Comparison of ENCODE assay signal across 40 cellular contexts in the genomic region with DNA sequence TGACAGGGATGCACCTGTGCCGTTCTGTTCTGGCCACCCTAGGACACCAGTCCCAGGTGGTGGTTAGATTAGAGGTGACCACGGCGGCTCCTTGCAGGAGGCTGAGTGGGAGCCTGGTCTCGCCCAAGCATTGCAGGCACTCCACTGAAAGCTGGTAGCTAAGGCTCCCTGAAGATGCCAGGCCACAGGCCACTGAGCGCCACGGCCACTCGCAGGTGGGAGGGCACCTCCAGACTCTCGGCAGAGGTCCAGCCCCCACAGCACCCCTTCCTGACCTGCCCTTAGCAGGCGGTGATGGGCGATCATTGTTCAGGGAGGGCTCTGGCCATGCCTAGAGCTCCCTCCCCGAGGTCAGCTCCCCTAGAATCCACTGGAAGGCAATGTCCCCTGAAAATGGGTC.
"Had no signal": no experiment of that assay in that cellular context is flagged by ENCODE, and none has a peak within 500 bp of the region (broad histone marks: within the 10 kb centered on the region; RNA-seq: fewer than 3 reads in every experiment).

No MANE protein-coding gene starts in this region.

- H3K27ac Mint-ChIP-seq: activated naive CD4-positive, alpha-beta T cell treated with anti-CD3 and anti-CD28 coated beads for 36 hours; activated naive CD4-positive, alpha-beta T cell treated with anti-CD3 and anti-CD28 coated beads, Interleukin-2, amount 10 ng/mL, durations not matched to agents 7 days and 5 days; activated naive CD4-positive, alpha-beta T cell treated with anti-CD3 and anti-CD28 coated beads, Interleukin-2, amount 50 U/mL, for 24 hours; activated naive CD4-positive, alpha-beta T cell treated with anti-CD3 and anti-CD28 coated beads, Interleukin-2, amount 50 U/mL, for 72 hours; activated naive CD8-positive, alpha-beta T cell; activated naive CD8-positive, alpha-beta T cell treated with anti-CD3 and anti-CD28 coated beads for 36 hours; activated naive CD8-positive, alpha-beta T cell treated with anti-CD3 and anti-CD28 coated beads, Interleukin-2, amount 10 ng/mL, durations not matched to agents 7 days and 5 days; activated naive CD8-positive, alpha-beta T cell treated with anti-CD3 and anti-CD28 coated beads, Interleukin-2, amount 50 U/mL, for 24 hours; activated T-cell treated with anti-CD3 and anti-CD28 coated beads, Interleukin-2, amount 50 U/mL, for 24 hours; activated T-cell treated with anti-CD3 and anti-CD28 coated beads, Interleukin-2, amount 50 U/mL, for 72 hours; activated T-helper 1 cell treated with anti-CD3 and anti-CD28 coated beads, Interleukin-12 subunit alpha, Interleukin-12 subunit beta, Interleukin-2, Interleukin-4 antibody, amounts not matched to agents 30 ng/mL and 10 ng/mL and 1 ng/mL, durations not matched to agents 14 hours and 24 hours and 36 hours; activated T-helper 17 cell treated with anti-CD3 and anti-CD28 coated beads, Interleukin-2, amount 50 U/mL, for 72 hours; activated T-helper 2 cell treated with anti-CD3 and anti-CD28 coated beads, Interferon-gamma antibody, Interleukin-2, Interleukin-4, amounts not matched to agents 10 μg/mL and 5 μg/mL and 100 μg/mL, durations not matched to agents 14 hours and 24 hours and 36 hours had no signal

- H3K4me1 Mint-ChIP-seq: activated naive CD4-positive, alpha-beta T cell treated with anti-CD3 and anti-CD28 coated beads, Interleukin-2, amount 10 ng/mL, durations not matched to agents 7 days and 5 days; activated naive CD4-positive, alpha-beta T cell treated with anti-CD3 and anti-CD28 coated beads, Interleukin-2, amount 50 U/mL, for 24 hours; activated naive CD8-positive, alpha-beta T cell treated with anti-CD3 and anti-CD28 coated beads for 36 hours; activated naive CD8-positive, alpha-beta T cell treated with anti-CD3 and anti-CD28 coated beads, Interleukin-2, amount 10 ng/mL, durations not matched to agents 7 days and 5 days; activated naive CD8-positive, alpha-beta T cell treated with anti-CD3 and anti-CD28 coated beads, Interleukin-2, amount 50 U/mL, for 24 hours; activated T-helper 17 cell treated with anti-CD3 and anti-CD28 coated beads, Interleukin-2, amount 50 U/mL, for 72 hours; central memory CD8-positive, alpha-beta T cell had no signal

- H3K27me3 Mint-ChIP-seq: activated naive CD4-positive, alpha-beta T cell treated with anti-CD3 and anti-CD28 coated beads, Interleukin-2, amount 10 ng/mL, durations not matched to agents 7 days and 5 days; activated naive CD4-positive, alpha-beta T cell treated with anti-CD3 and anti-CD28 coated beads, Interleukin-2, amount 50 U/mL, for 24 hours; activated naive CD8-positive, alpha-beta T cell; activated naive CD8-positive, alpha-beta T cell treated with anti-CD3 and anti-CD28 coated beads for 36 hours; activated naive CD8-positive, alpha-beta T cell treated with anti-CD3 and anti-CD28 coated beads, Interleukin-2, amount 10 ng/mL, durations not matched to agents 7 days and 5 days; activated naive CD8-positive, alpha-beta T cell treated with anti-CD3 and anti-CD28 coated beads, Interleukin-2, amount 50 U/mL, for 24 hours; activated T-cell treated with anti-CD3 and anti-CD28 coated beads, Interleukin-2, amount 50 U/mL, for 24 hours; central memory CD8-positive, alpha-beta T cell had no signal

- H3K4me3 Mint-ChIP-seq: activated naive CD4-positive, alpha-beta T cell treated with anti-CD3 and anti-CD28 coated beads for 36 hours; activated naive CD4-positive, alpha-beta T cell treated with anti-CD3 and anti-CD28 coated beads, Interleukin-2, amount 10 ng/mL, durations not matched to agents 7 days and 5 days; activated naive CD4-positive, alpha-beta T cell treated with anti-CD3 and anti-CD28 coated beads, Interleukin-2, amount 50 U/mL, for 24 hours; activated naive CD8-positive, alpha-beta T cell; activated naive CD8-positive, alpha-beta T cell treated with anti-CD3 and anti-CD28 coated beads for 36 hours; activated naive CD8-positive, alpha-beta T cell treated with anti-CD3 and anti-CD28 coated beads, Interleukin-2, amount 10 ng/mL, durations not matched to agents 7 days and 5 days; activated naive CD8-positive, alpha-beta T cell treated with anti-CD3 and anti-CD28 coated beads, Interleukin-2, amount 50 U/mL, for 24 hours; activated T-cell treated with anti-CD3 and anti-CD28 coated beads, Interleukin-2, amount 50 U/mL, for 24 hours; activated T-cell treated with anti-CD3 and anti-CD28 coated beads, Interleukin-2, amount 50 U/mL, for 4 hours; activated T-cell treated with anti-CD3 and anti-CD28 coated beads, Interleukin-2, amount 50 U/mL, for 72 hours; activated T-helper 1 cell treated with anti-CD3 and anti-CD28 coated beads, Interleukin-12 subunit alpha, Interleukin-12 subunit beta, Interleukin-2, Interleukin-4 antibody, amounts not matched to agents 30 ng/mL and 10 ng/mL and 1 ng/mL, durations not matched to agents 14 hours and 24 hours and 36 hours; activated T-helper 17 cell treated with anti-CD3 and anti-CD28 coated beads, Interleukin-2, amount 50 U/mL, for 72 hours; central memory CD8-positive, alpha-beta T cell had no signal

- H3K36me3 ChIP-seq: adrenal gland, ascending aorta, brain microvascular endothelial cell, breast epithelium, cardiac muscle cell had no signal

- H3K27ac ChIP-seq: adrenal gland, ascending aorta, body of pancreas, brain microvascular endothelial cell, breast epithelium, cardiac muscle cell had no signal

- ATAC-seq: activated naive CD4-positive, alpha-beta T cell treated with anti-CD3 and anti-CD28 coated beads, Interleukin-2, amount 50 U/mL, for 72 hours; activated naive CD8-positive, alpha-beta T cell treated with anti-CD3 and anti-CD28 coated beads, Interleukin-2, amount 50 U/mL, for 24 hours; activated T-cell treated with anti-CD3 and anti-CD28 coated beads, Interleukin-2, amount 50 U/mL, for 4 hours; activated T-cell treated with anti-CD3 and anti-CD28 coated beads, Interleukin-2, amount 50 U/mL, for 72 hours; activated T-helper 17 cell treated with anti-CD3 and anti-CD28 coated beads, Interleukin-2, amount 50 U/mL, for 72 hours; body of pancreas had no signal

- H3K9me3 ChIP-seq: adrenal gland, ascending aorta, body of pancreas, breast epithelium had no signal

- H3K4me1 ChIP-seq: adrenal gland, ascending aorta, body of pancreas, breast epithelium had no signal

- DNase-seq: activated effector memory CD4-positive, alpha-beta T cell treated with anti-CD3 and anti-CD28 coated beads, Interleukin-2, amount 50 U/mL, for 16 hours; activated effector memory CD4-positive, alpha-beta T cell treated with Interleukin-2 at 50 U/mL for 16 hours; activated gamma-delta T cell; activated gamma-delta T cell treated with Interleukin-2 at 50 U/mL for 16 hours; activated naive CD4-positive, alpha-beta T cell; activated naive CD4-positive, alpha-beta T cell treated with anti-CD3 and anti-CD28 coated beads for 36 hours; activated naive CD4-positive, alpha-beta T cell treated with anti-CD3 and anti-CD28 coated beads, Interleukin-2, amount 10 ng/mL, durations not matched to agents 7 days and 5 days; activated naive CD4-positive, alpha-beta T cell treated with anti-CD3 and anti-CD28 coated beads, Interleukin-2, amount 50 U/mL, for 16 hours; activated naive CD4-positive, alpha-beta T cell treated with Interleukin-2 at 50 U/mL for 16 hours; activated naive CD8-positive, alpha-beta T cell treated with anti-CD3 and anti-CD28 coated beads for 36 hours; activated naive CD8-positive, alpha-beta T cell treated with anti-CD3 and anti-CD28 coated beads, Interleukin-2, amount 10 ng/mL, durations not matched to agents 7 days and 5 days; activated naive CD8-positive, alpha-beta T cell treated with anti-CD3 and anti-CD28 coated beads, Interleukin-2, amount 50 U/mL, for 24 hours; activated T-cell treated with anti-CD3 and anti-CD28 coated beads, Interleukin-2, amount 50 U/mL, for 1 hour; activated T-cell treated with anti-CD3 and anti-CD28 coated beads, Interleukin-2, amount 50 U/mL, for 24 hours; activated T-cell treated with anti-CD3 and anti-CD28 coated beads, Interleukin-2, amount 50 U/mL, for 4 hours; activated T-cell treated with anti-CD3 and anti-CD28 coated beads, Interleukin-2, amount 50 U/mL, for 48 hours; activated T-cell treated with anti-CD3 and anti-CD28 coated beads, Interleukin-2, amount 50 U/mL, for 72 hours; adrenal gland; amniotic stem cell; amygdala; anterior cingulate cortex; aorta; body of pancreas; brain microvascular endothelial cell; caudate nucleus; central memory CD4-positive, alpha-beta T cell; cerebellar nuclear complex had no signal

- H3K27me3 ChIP-seq: adrenal gland, ascending aorta, body of pancreas, brain microvascular endothelial cell, cardiac muscle cell had no signal

- H3K4me3 ChIP-seq: adrenal gland, ascending aorta, body of pancreas, breast epithelium, cardiac muscle cell had no signal

- H3K36me3 Mint-ChIP-seq: activated naive CD4-positive, alpha-beta T cell treated with anti-CD3 and anti-CD28 coated beads, Interleukin-2, amount 10 ng/mL, durations not matched to agents 7 days and 5 days; activated naive CD4-positive, alpha-beta T cell treated with anti-CD3 and anti-CD28 coated beads, Interleukin-2, amount 50 U/mL, for 24 hours; activated naive CD4-positive, alpha-beta T cell treated with anti-CD3 and anti-CD28 coated beads, Interleukin-2, amount 50 U/mL, for 72 hours; activated naive CD8-positive, alpha-beta T cell; activated naive CD8-positive, alpha-beta T cell treated with anti-CD3 and anti-CD28 coated beads for 36 hours; activated naive CD8-positive, alpha-beta T cell treated with anti-CD3 and anti-CD28 coated beads, Interleukin-2, amount 10 ng/mL, durations not matched to agents 7 days and 5 days; brain had no signal

- FAIRE-seq: astrocyte, bronchial epithelial cell had no signal

- H3K9me3 Mint-ChIP-seq: activated naive CD4-positive, alpha-beta T cell treated with anti-CD3 and anti-CD28 coated beads for 36 hours; activated naive CD4-positive, alpha-beta T cell treated with anti-CD3 and anti-CD28 coated beads, Interleukin-2, amount 10 ng/mL, durations not matched to agents 7 days and 5 days; activated naive CD4-positive, alpha-beta T cell treated with anti-CD3 and anti-CD28 coated beads, Interleukin-2, amount 50 U/mL, for 24 hours; activated naive CD4-positive, alpha-beta T cell treated with anti-CD3 and anti-CD28 coated beads, Interleukin-2, amount 50 U/mL, for 72 hours; activated naive CD8-positive, alpha-beta T cell treated with anti-CD3 and anti-CD28 coated beads for 36 hours; activated naive CD8-positive, alpha-beta T cell treated with anti-CD3 and anti-CD28 coated beads, Interleukin-2, amount 10 ng/mL, durations not matched to agents 7 days and 5 days; activated naive CD8-positive, alpha-beta T cell treated with anti-CD3 and anti-CD28 coated beads, Interleukin-2, amount 50 U/mL, for 24 hours; activated T-cell treated with anti-CD3 and anti-CD28 coated beads, Interleukin-2, amount 50 U/mL, for 24 hours; activated T-cell treated with anti-CD3 and anti-CD28 coated beads, Interleukin-2, amount 50 U/mL, for 4 hours; activated T-cell treated with anti-CD3 and anti-CD28 coated beads, Interleukin-2, amount 50 U/mL, for 72 hours; activated T-helper 1 cell treated with anti-CD3 and anti-CD28 coated beads, Interleukin-12 subunit alpha, Interleukin-12 subunit beta, Interleukin-2, Interleukin-4 antibody, amounts not matched to agents 30 ng/mL and 10 ng/mL and 1 ng/mL, durations not matched to agents 14 hours and 24 hours and 36 hours; activated T-helper 17 cell treated with anti-CD3 and anti-CD28 coated beads, Interleukin-2, amount 50 U/mL, for 72 hours; activated T-helper 2 cell treated with anti-CD3 and anti-CD28 coated beads, Interferon-gamma antibody, Interleukin-2, Interleukin-4, amounts not matched to agents 10 μg/mL and 5 μg/mL and 100 μg/mL, durations not matched to agents 14 hours and 24 hours and 36 hours; brain; central memory CD8-positive, alpha-beta T cell had no signal
